8 cellular contexts compared by ENCODE assay signal in genomic region chr12:53320352-53321195, GRCh38. TPM values are rescaled to one million over a fixed set of nuclear protein-coding genes. Genes with fewer than 3 reads are reported as not detected.
DNase-seq lines count a peak whose midpoint lies in the region; ATAC-seq and TF ChIP-seq lines count a peak whose summit lies in the region.

No MANE protein-coding gene starts in this region.

- H3K27me3 ChIP-seq in ascending aorta (no peaks in the 10 kb centered on the region), layer of hippocampus (ENCODE audit: control insufficient read depth, insufficient read depth, low read length) (no peaks in the 10 kb centered on the region), thoracic aorta (replicated peaks; ENCODE audit: insufficient read depth) (no peaks in the 10 kb centered on the region)

- no peaks in the 10 kb centered on the region for H3K27me3 Mint-ChIP-seq in activated CD4-positive, alpha-beta T cell treated with anti-CD3 and anti-CD28 coated beads, Interleukin-2, amount 10 ng/mL, durations not matched to agents 7 days and 5 days

- peaks cover 46% of the 10 kb centered on the region for H3K4me1 Mint-ChIP-seq in activated CD4-positive, alpha-beta T cell treated with anti-CD3 and anti-CD28 coated beads, Interleukin-2, amount 10 ng/mL, durations not matched to agents 7 days and 5 days

- no peak for DNase-seq in activated CD4-positive, alpha-beta T cell treated with anti-CD3 and anti-CD28 coated beads, Interleukin-2, amount 10 ng/mL, durations not matched to agents 7 days and 5 days
- DNase-seq in activated CD4-positive, alpha-beta T cell treated with anti-CD3 and anti-CD28 coated beads, Interleukin-2, amount 50 U/mL, for 48 hours, result no peak
- DNase-seq in ascending aorta (ENCODE audit: low spot score in 2 of 2), result no peak
- no peak for DNase-seq in thoracic aorta (ENCODE audit: low spot score)
- no peak for DNase-seq in NCI-H446 (lab: John Stamatoyannopoulos, UW)
- no peak for DNase-seq in HEK293T (ENCODE audit: extremely low spot score)

- H3K4me3 Mint-ChIP-seq in activated CD4-positive, alpha-beta T cell treated with anti-CD3 and anti-CD28 coated beads, Interleukin-2, amount 10 ng/mL, durations not matched to agents 7 days and 5 days, result peak overlapping the region; percentile 85

- CTCF ChIA-PET in activated CD4-positive, alpha-beta T cell treated with anti-CD3 and anti-CD28 coated beads, Interleukin-2, amount 10 ng/mL, durations not matched to agents 7 days and 5 days (lab: Charles Lee), result interaction anchor here (0.5 to 7.1 kb wide), 79 partner anchors 8 to 1252 kb away, joined by 3 to 94 read pairs (median 4); partner anchors contain the start of genes AMHR2, ATP5MC2, ESPL1 and ITGB7
- CTCF ChIA-PET in HEK293T (lab: Yijun Ruan, JAX), result interaction anchor here (0.6 to 4.1 kb wide), 37 partner anchors 9 to 358 kb away, joined by 3 to 48 read pairs (median 5); partner anchors contain the start of genes ESPL1, MAP3K12, MYG1 and PFDN5

- H3K27ac ChIP-seq in ascending aorta (peak overlapping the region; percentile 84 to 87), layer of hippocampus (ENCODE audit: low read depth, low read length) (peak overlapping the region; percentile 98), thoracic aorta (peak overlapping the region; percentile 77 to 87)

- H3K4me3 ChIP-seq in ascending aorta, result peak overlapping the region; percentile 65 to 67
- H3K4me3 ChIP-seq in thoracic aorta, result peak overlapping the region; percentile 82

- H3K36me3 ChIP-seq in ascending aorta (peaks cover 12% of the 10 kb centered on the region in 2 donors), thoracic aorta (peaks cover 7% of the 10 kb centered on the region)

- no peak for TF ChIP-seq CTCF in ascending aorta (IDR thresholded peaks at IDR 0.05)
- no peak for TF ChIP-seq CTCF in thoracic aorta (IDR thresholded peaks at IDR 0.05)

- ATAC-seq in thoracic aorta (ENCODE audit: insufficient number of reproducible peaks, low FRiP score, low read depth) (no peak), GM21526 (IDR thresholded peaks at IDR 0.05; ENCODE audit: low FRiP score, unreplicated experiment) (no peak)

- H3K9me3 ChIP-seq in ascending aorta (no peaks in the 10 kb centered on the region), thoracic aorta (no peaks in the 10 kb centered on the region)

- intact Hi-C loops in ascending aorta (cut with DNase I), result loop anchor here (1.0 to 2.0 kb wide), 3 partner anchors 21 to 184 kb away; partner anchors contain the start of genes MYG1 and PFDN5

- no peaks in the 10 kb centered on the region for H3K9me3 Mint-ChIP-seq in activated CD4-positive, alpha-beta T cell treated with anti-CD3 and anti-CD28 coated beads, Interleukin-2, amount 10 ng/mL, durations not matched to agents 7 days and 5 days

- H3K4me1 ChIP-seq in ascending aorta (peaks cover 4 to 25% of the 10 kb centered on the region in 2 donors), thoracic aorta (ENCODE audit: control insufficient read depth in 1 of 2, low read depth in 2 of 2) (peaks cover 22 to 31% of the 10 kb centered on the region in 2 donors)

- peak overlapping the region; percentile 93 for H3K27ac Mint-ChIP-seq in activated CD4-positive, alpha-beta T cell treated with anti-CD3 and anti-CD28 coated beads, Interleukin-2, amount 10 ng/mL, durations not matched to agents 7 days and 5 days

- POLR2A ChIA-PET in activated CD4-positive, alpha-beta T cell treated with anti-CD3 and anti-CD28 coated beads, Interleukin-2, amount 10 ng/mL, durations not matched to agents 7 days and 5 days (lab: Charles Lee), result interaction anchor here (0.7 to 1.6 kb wide), 6 partner anchors 22 to 315 kb away, joined by 3 to 8 read pairs (median 4); partner anchors contain the start of genes PFDN5 and SP1
- POLR2A ChIA-PET in HEK293T (lab: Yijun Ruan, JAX), result interaction anchor here (0.5 to 6.4 kb wide), 54 partner anchors 8 to 357 kb away, joined by 3 to 81 read pairs (median 5); partner anchors contain the start of genes CSAD, ESPL1, MAP3K12 and MYG1

- peaks cover 14% of the 10 kb centered on the region for H3K36me3 Mint-ChIP-seq in activated CD4-positive, alpha-beta T cell treated with anti-CD3 and anti-CD28 coated beads, Interleukin-2, amount 10 ng/mL, durations not matched to agents 7 days and 5 days (ENCODE audit: low read depth)

TF ChIP-seq in HEK293T, 16 proteins besides CTCF, POLR2A, EP300 and RAD21:
- no peak for TF ChIP-seq ARNT (IDR thresholded peaks at IDR 0.05)
- no peak for TF ChIP-seq PKNOX1 (IDR thresholded peaks at IDR 0.05)
- TF ChIP-seq BHLHE40 (IDR thresholded peaks at IDR 0.05; ENCODE audit: borderline replicate concordance), result no peak
- no peak for TF ChIP-seq FOXM1 (IDR thresholded peaks at IDR 0.05; ENCODE audit: borderline replicate concordance)
- TF ChIP-seq FOXK2 (IDR thresholded peaks at IDR 0.05), result no peak
- no peak for TF ChIP-seq SUZ12 (IDR thresholded peaks at IDR 0.05)
- TF ChIP-seq LEF1 (IDR thresholded peaks at IDR 0.05; ENCODE audit: borderline replicate concordance), result no peak
- no peak for TF ChIP-seq ELF4 (IDR thresholded peaks at IDR 0.05)
- TF ChIP-seq CTBP1 (IDR thresholded peaks at IDR 0.05; ENCODE audit: borderline replicate concordance), result no peak
- TF ChIP-seq SP1 (IDR thresholded peaks at IDR 0.05), result no peak
- TF ChIP-seq NFRKB (IDR thresholded peaks at IDR 0.05), result no peak
- TF ChIP-seq L3MBTL2 (conservative IDR thresholded peaks at IDR 0.05), result no peak
- TF ChIP-seq ZNF384 (IDR thresholded peaks at IDR 0.05), result no peak
- no peak for TF ChIP-seq TARDBP (IDR thresholded peaks at IDR 0.05)
- no peak for TF ChIP-seq HDGF (IDR thresholded peaks at IDR 0.05; ENCODE audit: borderline replicate concordance)
- TF ChIP-seq FOXA1 (IDR thresholded peaks at IDR 0.05), result no peak

RNA-seq across cellular contexts. Expression of gene AAAS, which starts 0.8 kb away (rescaled TPM):
- 10 to 100 TPM; 59.1 to 63.0 TPM for total RNA-seq in activated CD4-positive, alpha-beta T cell treated with anti-CD3 and anti-CD28 coated beads, Interleukin-2, amount 10 ng/mL, durations not matched to agents 7 days and 5 days
- total RNA-seq in ascending aorta, result 21.2 TPM
- 10 to 100 TPM; 43.2 to 64.2 TPM for total RNA-seq in thoracic aorta

RNA-seq across cellular contexts. Expression of gene SP7, which starts 15.6 kb away (rescaled TPM):
- total RNA-seq in activated CD4-positive, alpha-beta T cell treated with anti-CD3 and anti-CD28 coated beads, Interleukin-2, amount 10 ng/mL, durations not matched to agents 7 days and 5 days, result not detected
- total RNA-seq in ascending aorta, result not detected
- total RNA-seq in thoracic aorta, result not detected

RNA-seq across cellular contexts. Expression of gene MYG1, which starts 21.1 kb away (rescaled TPM):
- 10 to 100 TPM; 47.9 to 56.4 TPM for total RNA-seq in activated CD4-positive, alpha-beta T cell treated with anti-CD3 and anti-CD28 coated beads, Interleukin-2, amount 10 ng/mL, durations not matched to agents 7 days and 5 days
- 27.5 TPM for total RNA-seq in ascending aorta
- total RNA-seq in thoracic aorta, result 10 to 100 TPM; 23.4 to 49.4 TPM

RNA-seq across cellular contexts. Expression of gene PFDN5, which starts 25.2 kb away (rescaled TPM):
- 100 to 1,000 TPM; 305 to 335 TPM for total RNA-seq in activated CD4-positive, alpha-beta T cell treated with anti-CD3 and anti-CD28 coated beads, Interleukin-2, amount 10 ng/mL, durations not matched to agents 7 days and 5 days
- 187 TPM for total RNA-seq in ascending aorta
- 100 to 1,000 TPM; 305 to 445 TPM for total RNA-seq in thoracic aorta

RNA-seq across cellular contexts. Expression of gene ESPL1, which starts 52.5 kb away (rescaled TPM):
- total RNA-seq in activated CD4-positive, alpha-beta T cell treated with anti-CD3 and anti-CD28 coated beads, Interleukin-2, amount 10 ng/mL, durations not matched to agents 7 days and 5 days, result 100 to 1,000 TPM; 107 to 125 TPM
- total RNA-seq in ascending aorta, result not detected
- under 1 TPM; 0.78 to 0.95 TPM for total RNA-seq in thoracic aorta
